Comparison of ENCODE assay signal across 8 cellular contexts in the genomic region with DNA sequence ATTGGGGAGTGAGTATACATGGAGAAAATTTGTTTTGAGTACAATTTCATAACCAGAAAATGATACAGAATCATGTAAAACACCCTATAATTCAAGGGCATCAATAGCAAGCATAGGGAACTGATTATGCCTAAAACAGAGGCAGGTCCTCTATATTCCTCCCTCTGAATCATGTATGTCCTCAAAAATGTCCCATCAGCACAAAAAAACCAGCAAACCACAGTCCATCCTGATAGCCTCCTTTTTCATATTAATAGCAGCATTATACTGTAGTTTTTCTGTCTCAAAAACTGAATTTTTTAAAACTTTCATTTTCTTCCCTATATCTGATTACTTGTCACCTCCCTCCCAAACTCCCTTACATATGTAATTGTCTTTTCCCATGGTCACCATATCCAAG.
"Had no signal": no experiment of that assay in that cellular context is flagged by ENCODE, and none has a peak within 500 bp of the region (broad histone marks: within the 10 kb centered on the region; RNA-seq: fewer than 3 reads in every experiment).

No MANE protein-coding gene starts in this region.

- DNase-seq: H9, HCEC 1CT, Kasumi-1, KG1 had no signal

- H2AFZ ChIP-seq: GM23338 had no signal

- H3K4me2 ChIP-seq: GM23338 had no signal

- H3K27ac ChIP-seq: HL-60 had no signal

- ATAC-seq: GM23338 had no signal

- FAIRE-seq: H1, H54 had no signal

- H3K4me3 ChIP-seq: GM23338 had no signal
